In the genomic region with DNA sequence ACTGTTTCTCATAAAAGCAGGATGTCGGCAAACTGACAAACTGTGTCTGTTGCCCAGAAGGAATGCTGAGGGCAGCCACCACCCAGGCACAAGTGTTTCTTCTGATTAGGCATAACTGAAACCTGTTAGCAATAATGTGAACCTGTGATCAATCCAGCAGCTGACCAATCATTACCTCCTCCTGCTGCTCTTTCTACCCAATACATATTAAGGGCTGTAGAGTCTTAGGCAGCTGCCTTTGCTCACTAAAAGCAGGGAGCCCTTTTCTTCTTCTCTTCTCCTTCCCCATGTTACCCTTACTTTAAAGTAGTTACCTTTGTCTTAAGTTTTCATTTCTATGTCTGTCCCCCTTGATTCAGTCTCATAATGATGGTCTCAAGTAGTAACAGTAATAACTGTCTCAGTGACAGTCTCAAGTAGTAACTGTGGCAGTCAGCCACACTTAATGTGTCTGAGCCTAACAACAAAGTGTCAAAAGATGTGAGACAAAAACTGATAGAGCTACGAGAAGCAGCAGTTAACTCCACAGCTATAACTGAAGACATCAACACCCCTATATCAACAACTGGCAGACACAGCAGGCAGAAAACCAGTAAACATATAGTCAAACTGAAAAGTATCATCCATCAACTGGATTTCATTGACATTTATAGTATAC, we compare ENCODE assay signal across 17 cellular contexts. TPM values are rescaled to one million over a fixed set of nuclear protein-coding genes. Genes with fewer than 3 reads are reported as not detected.
A peak's percentile ranks its signal among the peaks of the same experiment; 100 is the strongest.
DNase-seq lines count a peak whose midpoint lies in the region; ATAC-seq and TF ChIP-seq lines count a peak whose summit lies in the region.
"Had no signal": no experiment of that assay in that cellular context is flagged by ENCODE, and none has a peak within 500 bp of the region (broad histone marks: within the 10 kb centered on the region; RNA-seq: fewer than 3 reads in every experiment).

No MANE protein-coding gene starts in this region.

- no peak overlapping the region for H3K4me3 ChIP-seq in PC-3 (ENCODE audit: low read length)
- H3K4me3 ChIP-seq: cardiac muscle cell, mucosa of descending colon, right atrium auricular region had no signal

- ATAC-seq in activated naive CD4-positive, alpha-beta T cell treated with anti-CD3 and anti-CD28 coated beads, Interleukin-2, amount 50 U/mL, for 72 hours: peak; percentile 36 to 71
- ATAC-seq in stimulated activated effector memory CD8-positive, alpha-beta T cell treated with anti-CD3 and anti-CD28 coated beads, Interleukin-12 subunit alpha, Interleukin-12 subunit beta, amount 100 ng/mL, for 72 hours: peak; percentile 73
- no peak for ATAC-seq in PC-3
- ATAC-seq: mucosa of descending colon had no signal

- H3K27ac ChIP-seq in PC-3 (ENCODE audit: low read length): no peak overlapping the region
- H3K27ac ChIP-seq: cardiac muscle cell, right atrium auricular region had no signal

- peaks cover 93% of the 10 kb centered on the region for H3K79me2 ChIP-seq in PC-3 (ENCODE audit: low read length)

- peaks cover 35% of the 10 kb centered on the region for H3K4me1 Mint-ChIP-seq in endothelial cell (ENCODE audit: unreplicated experiment)
- peaks cover 59% of the 10 kb centered on the region for H3K4me1 Mint-ChIP-seq in stimulated activated effector memory CD8-positive, alpha-beta T cell treated with anti-CD3 and anti-CD28 coated beads, Interleukin-12 subunit alpha, Interleukin-12 subunit beta, amount 100 ng/mL, for 72 hours

- no peaks in the 10 kb centered on the region for H3K9me2 ChIP-seq in PC-3 (replicated peaks; ENCODE audit: low read length)

- H3K36me3 Mint-ChIP-seq in activated naive CD4-positive, alpha-beta T cell treated with anti-CD3 and anti-CD28 coated beads, Interleukin-2, amount 50 U/mL, for 72 hours: peaks cover 6 to 49% of the 10 kb centered on the region in 2 donors
- H3K36me3 Mint-ChIP-seq in endothelial cell (ENCODE audit: low read depth, unreplicated experiment): no peaks in the 10 kb centered on the region
- peaks cover 2% of the 10 kb centered on the region for H3K36me3 Mint-ChIP-seq in stimulated activated effector memory CD8-positive, alpha-beta T cell treated with anti-CD3 and anti-CD28 coated beads, Interleukin-12 subunit alpha, Interleukin-12 subunit beta, amount 100 ng/mL, for 72 hours

- H3K4me3 Mint-ChIP-seq in endothelial cell (ENCODE audit: unreplicated experiment): no peak overlapping the region
- peak overlapping the region; percentile 27 for H3K4me3 Mint-ChIP-seq in stimulated activated effector memory CD8-positive, alpha-beta T cell treated with anti-CD3 and anti-CD28 coated beads, Interleukin-12 subunit alpha, Interleukin-12 subunit beta, amount 100 ng/mL, for 72 hours

- peaks cover 6 to 8% of the 10 kb centered on the region in 2 donors for H3K9me3 Mint-ChIP-seq in activated naive CD4-positive, alpha-beta T cell treated with anti-CD3 and anti-CD28 coated beads, Interleukin-2, amount 50 U/mL, for 72 hours
- no peaks in the 10 kb centered on the region for H3K9me3 Mint-ChIP-seq in endothelial cell (ENCODE audit: unreplicated experiment)
- peaks cover 5% of the 10 kb centered on the region for H3K9me3 Mint-ChIP-seq in stimulated activated effector memory CD8-positive, alpha-beta T cell treated with anti-CD3 and anti-CD28 coated beads, Interleukin-12 subunit alpha, Interleukin-12 subunit beta, amount 100 ng/mL, for 72 hours

- peaks cover 24% of the 10 kb centered on the region for H3K36me3 ChIP-seq in PC-3 (ENCODE audit: low read depth, low read length)
- H3K36me3 ChIP-seq: cardiac muscle cell, right atrium auricular region had no signal

- H2AFZ ChIP-seq in PC-3 (ENCODE audit: low read length): no peak overlapping the region

- TF ChIP-seq CTCF in endothelial cell (IDR thresholded peaks at IDR 0.05; ENCODE audit: unreplicated experiment): no peak
- no peak for TF ChIP-seq CTCF in PC-3 (conservative IDR thresholded peaks at IDR 0.05; ENCODE audit: low read depth, low read length)

- no peaks in the 10 kb centered on the region for H4K20me1 ChIP-seq in PC-3 (ENCODE audit: low read length)

- no peaks in the 10 kb centered on the region for H3F3A ChIP-seq in PC-3 (ENCODE audit: low read length, unreplicated experiment)

- DNase-seq in activated naive CD4-positive, alpha-beta T cell treated with anti-CD3 and anti-CD28 coated beads, Interleukin-2, amount 50 U/mL, for 72 hours (ENCODE audit: low spot score in 2 of 2): no peak
- no peak for DNase-seq in activated naive CD4-positive, alpha-beta T cell treated with Interleukin-2 at 50 U/mL for 16 hours
- DNase-seq in OCI-M1 (lab: John Stamatoyannopoulos, UW): peak; percentile 88
- no peak for DNase-seq in endothelial cell (ENCODE audit: low spot score)
- no peak for DNase-seq in stimulated activated effector memory CD8-positive, alpha-beta T cell treated with anti-CD3 and anti-CD28 coated beads, Interleukin-12 subunit alpha, Interleukin-12 subunit beta, amount 100 ng/mL, for 72 hours (ENCODE audit: low spot score in 2 of 2)
- no peak for DNase-seq in PC-3
- DNase-seq in C1 segment of cervical spinal cord (lab: John Stamatoyannopoulos, UW): no peak
- DNase-seq in GDM1 (lab: John Stamatoyannopoulos, UW): no peak
- DNase-seq: amygdala; CD4-positive, alpha-beta memory T cell; DMS79 treated with DMSO at 0.1 percent for 48 hours; mucosa of descending colon; NCI-H1105; NCI-H2107; NCI-H524 had no signal

- 0 out of 2 replicates have a peak, but pooled peaks cover 7% of the 10 kb centered on the region for H3K9me3 ChIP-seq in PC-3 (ENCODE audit: low read length)

- no peaks in the 10 kb centered on the region for H3K4me1 ChIP-seq in PC-3 (ENCODE audit: insufficient read depth, low read length)

- intact Hi-C loops in PC-3 (cut with micrococcal nuclease): no loop called here

- H3K4me2 ChIP-seq in PC-3 (ENCODE audit: low read length): no peak overlapping the region

- POLR2A ChIA-PET in PC-3 (lab: Charles Lee; ENCODE audit: unreplicated experiment): no interaction called here

- no peaks in the 10 kb centered on the region for H3K27me3 ChIP-seq in PC-3 (ENCODE audit: low read length)
- H3K27me3 ChIP-seq: cardiac muscle cell, right atrium auricular region had no signal

- no TSS peak for BruUV-seq in PC-3 (replicated peaks; lab: Mats Ljungman, UMichigan)

- no peak overlapping the region for H3K9ac ChIP-seq in PC-3 (ENCODE audit: low read length)

- no peaks in the 10 kb centered on the region for H3K27me3 Mint-ChIP-seq in endothelial cell (ENCODE audit: unreplicated experiment)
- H3K27me3 Mint-ChIP-seq: CD4-positive, alpha-beta memory T cell had no signal

- peak overlapping the region in 1 of 2 donors; percentile 0 for H3K27ac Mint-ChIP-seq in activated naive CD4-positive, alpha-beta T cell treated with anti-CD3 and anti-CD28 coated beads, Interleukin-2, amount 50 U/mL, for 72 hours
- H3K27ac Mint-ChIP-seq in endothelial cell (ENCODE audit: unreplicated experiment): peak overlapping the region; percentile 1
- peak overlapping the region; percentile 41 for H3K27ac Mint-ChIP-seq in stimulated activated effector memory CD8-positive, alpha-beta T cell treated with anti-CD3 and anti-CD28 coated beads, Interleukin-12 subunit alpha, Interleukin-12 subunit beta, amount 100 ng/mL, for 72 hours

- CTCF ChIA-PET in PC-3 (lab: Charles Lee): no interaction called here

RNA-seq across cellular contexts. Expression of a gene that starts 37.0 kb away (rescaled TPM):
- total RNA-seq in activated naive CD4-positive, alpha-beta T cell treated with anti-CD3 and anti-CD28 coated beads, Interleukin-2, amount 50 U/mL, for 72 hours: 10 to 100 TPM; 52.9 to 75.5 TPM
- total RNA-seq in endothelial cell (ENCODE audit: unreplicated experiment) (64.7 TPM), PC-3 (2014; rRNA removed) (25.8 and 27.9 TPM in 2 replicates)

RNA-seq across cellular contexts. Expression of a gene that starts 59.5 kb away (rescaled TPM):
- total RNA-seq in activated naive CD4-positive, alpha-beta T cell treated with anti-CD3 and anti-CD28 coated beads, Interleukin-2, amount 50 U/mL, for 72 hours: 10 to 100 TPM; 62.8 to 75.0 TPM
- total RNA-seq in endothelial cell (ENCODE audit: unreplicated experiment) (43.5 TPM), PC-3 (2014; rRNA removed) (95.4 and 163 TPM in 2 replicates)
